8 cellular contexts compared by ENCODE assay signal in the genomic region with DNA sequence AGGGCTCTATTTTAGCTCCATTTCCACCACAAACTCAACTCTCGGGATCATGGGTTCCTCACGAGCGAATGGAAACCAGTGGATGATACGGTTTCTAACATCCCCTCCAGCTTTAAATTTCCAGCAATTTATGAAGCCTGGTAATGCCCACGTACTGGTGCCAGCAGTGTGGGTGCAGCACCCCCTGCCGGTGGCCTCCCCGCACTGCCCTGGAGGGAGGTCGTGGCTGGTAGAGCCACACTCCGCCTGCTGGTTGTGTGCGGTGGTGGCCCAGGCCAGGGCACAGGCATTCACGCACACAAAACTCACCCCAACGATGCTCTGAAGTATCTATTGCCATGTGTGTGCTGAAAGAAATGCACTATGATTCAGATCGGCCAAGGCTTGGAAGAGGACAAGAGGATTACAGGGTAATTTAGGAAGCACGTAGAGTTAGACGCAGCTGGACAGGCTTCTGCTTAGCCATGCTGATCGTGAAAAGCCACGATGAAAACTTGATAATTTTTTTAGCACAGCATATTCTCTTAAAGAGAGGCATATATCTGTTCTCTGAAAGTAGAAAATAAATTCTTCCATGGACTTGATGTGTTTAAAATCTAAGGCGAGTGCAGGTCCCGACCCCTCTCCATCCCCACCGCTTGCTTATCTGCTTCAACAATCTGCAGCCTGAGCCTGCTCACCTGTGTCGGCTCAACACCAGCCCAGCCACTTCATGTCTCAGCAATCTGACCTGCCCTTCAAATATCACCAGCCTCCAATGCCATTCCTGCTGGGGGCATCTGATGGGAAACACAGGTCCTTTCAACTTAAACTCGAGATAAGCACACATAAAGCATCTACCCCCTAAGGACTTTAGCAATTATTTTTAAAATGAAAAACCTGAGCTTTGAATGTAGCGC. TPM values are rescaled to one million over a fixed set of nuclear protein-coding genes. Genes with fewer than 3 reads are reported as not detected.
DNase-seq lines count a peak whose midpoint lies in the region; ATAC-seq, FAIRE-seq and TF ChIP-seq lines count a peak whose summit lies in the region.

No MANE protein-coding gene starts in this region.

- ATAC-seq in effector memory CD8-positive, alpha-beta T cell (replicated peaks), result peak; percentile 72

- no peaks in the 10 kb centered on the region for H3K9me3 Mint-ChIP-seq in effector memory CD8-positive, alpha-beta T cell

- no peaks in the 10 kb centered on the region for H3K27me3 Mint-ChIP-seq in effector memory CD8-positive, alpha-beta T cell

- no peak overlapping the region for H3K4me3 Mint-ChIP-seq in effector memory CD8-positive, alpha-beta T cell

- DNase-seq in GM12892 (ENCODE audit: insufficient read length), result peak; percentile 74
- peak; percentile 87 for DNase-seq in HEK293T (ENCODE audit: extremely low spot score)
- peak; percentile 85 for DNase-seq in NAMALWA (ENCODE audit: low spot score)
- DNase-seq in activated CD4-positive, alpha-beta T cell treated with anti-CD3 and anti-CD28 coated beads, Interleukin-2, amount 50 U/mL, for 4 hours, result peak; percentile 9 to 18
- peak; percentile 25 to 35 (median 35) for DNase-seq in effector memory CD8-positive, alpha-beta T cell
- DNase-seq in midbrain (lab: John Stamatoyannopoulos, UW), result peak; percentile 80
- peak; percentile 1 to 14 for DNase-seq in stimulated activated CD8-positive, alpha-beta memory T cell treated with anti-CD3 and anti-CD28 coated beads, Interleukin-7, amount 100 ng/mL, for 4 hours (ENCODE audit: low read depth in 2 of 2)
- no peak for DNase-seq in mesenteric fat pad (ENCODE audit: low spot score)

- POLR2A ChIA-PET in HEK293T (lab: Yijun Ruan, JAX), result no interaction called here

- TF ChIP-seq POLR2A in GM12892 (IDR thresholded peaks at IDR 0.05; ENCODE audit: low read depth, low read length), result no peak

- peak; percentile 70 for FAIRE-seq in GM12892 (lab: Jason Lieb, UNC)

- H3K4me1 Mint-ChIP-seq in effector memory CD8-positive, alpha-beta T cell (ENCODE audit: low read depth in 2 of 2), result peaks cover 0 to 1% of the 10 kb centered on the region in 2 donors

- no peaks in the 10 kb centered on the region for H3K36me3 Mint-ChIP-seq in effector memory CD8-positive, alpha-beta T cell (ENCODE audit: insufficient read depth)

- H3K27ac Mint-ChIP-seq in effector memory CD8-positive, alpha-beta T cell, result peak overlapping the region in 1 of 2 donors; percentile 38

- CTCF ChIA-PET in HEK293T (lab: Yijun Ruan, JAX), result interaction anchor here (0.6 to 2.4 kb wide), 31 partner anchors 8 to 471 kb away, joined by 3 to 26 read pairs (median 4); a partner anchor contains a TSS

TF ChIP-seq in HEK293T, 16 proteins besides CTCF, POLR2A, EP300 and RAD21:
- peak; percentile 45; the same call in 1 of the 2 replicates for TF ChIP-seq ARNT (IDR thresholded peaks at IDR 0.05)
- TF ChIP-seq FOXM1 (IDR thresholded peaks at IDR 0.05; ENCODE audit: borderline replicate concordance), result 0 out of 2 replicates have a peak, but pooled peaks have one; percentile 36
- no peak for TF ChIP-seq HDGF (IDR thresholded peaks at IDR 0.05; ENCODE audit: borderline replicate concordance)

RNA-seq across cellular contexts. Expression of a gene that starts 59.1 kb away (rescaled TPM):
- polyA plus RNA-seq in GM12892 (2012; ENCODE audit: missing spikeins), result 0.64 TPM
- 4.7 TPM for total RNA-seq in mesenteric fat pad
